Comparison of ENCODE assay signal across 8 cellular contexts in the genomic region with DNA sequence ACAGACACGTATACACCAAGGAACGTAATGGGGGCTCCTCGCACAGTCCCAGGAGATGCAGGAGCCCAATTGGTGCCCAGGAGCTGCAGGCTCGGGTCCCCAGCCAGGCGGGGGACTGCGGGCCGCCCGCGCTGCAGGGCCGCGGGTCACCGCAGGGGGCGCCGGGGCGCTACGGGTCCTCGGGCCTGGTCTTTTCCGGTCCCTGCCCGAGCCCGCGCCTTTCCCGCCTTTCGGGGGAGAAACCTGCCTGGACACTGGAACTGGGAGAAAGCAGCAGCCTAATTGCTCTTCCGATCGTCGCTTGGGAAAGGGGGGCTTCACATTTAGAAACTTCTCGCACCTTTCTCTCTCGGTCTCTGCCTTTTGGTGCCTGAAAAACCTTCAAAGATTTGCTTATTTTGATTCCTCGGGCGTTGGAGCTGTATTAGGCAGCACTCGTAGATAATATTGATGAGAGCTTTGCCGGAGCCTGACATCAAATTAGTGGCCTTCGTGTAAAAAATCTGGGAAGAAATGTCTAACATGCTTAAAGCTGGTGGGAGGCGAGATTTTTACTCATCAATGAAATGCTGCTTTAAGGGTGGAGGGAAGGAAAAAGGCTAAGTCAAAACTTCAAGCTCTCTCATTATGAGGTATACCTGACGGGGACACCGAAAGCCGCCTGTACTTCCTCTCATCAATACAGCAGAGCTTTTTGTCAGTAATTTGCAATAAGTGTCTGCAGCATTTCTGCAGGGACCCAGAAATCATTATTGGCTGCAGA. TPM values are rescaled to one million over a fixed set of nuclear protein-coding genes. Genes with fewer than 3 reads are reported as not detected.
A peak's percentile ranks its signal among the peaks of the same experiment; 100 is the strongest.
DNase-seq lines count a peak whose midpoint lies in the region; ATAC-seq and TF ChIP-seq lines count a peak whose summit lies in the region.

No MANE protein-coding gene starts in this region.

- H3K4me3 Mint-ChIP-seq in activated CD4-positive, alpha-beta memory T cell treated with anti-CD3 and anti-CD28 coated beads for 36 hours: peak overlapping the region; percentile 33
- no peak overlapping the region for H3K4me3 Mint-ChIP-seq in activated CD4-positive, alpha-beta memory T cell treated with anti-CD3 and anti-CD28 coated beads, Interleukin-2, amount 10 ng/mL, durations not matched to agents 7 days and 5 days
- peak overlapping the region; percentile 59 for H3K4me3 Mint-ChIP-seq in stimulated activated naive CD8-positive, alpha-beta T cell treated with anti-CD3 and anti-CD28 coated beads, Interleukin-15, Interleukin-2, amounts not matched to agents 100 ng/mL and 50 ng/mL, for 24 hours

- intact Hi-C loops in activated CD4-positive, alpha-beta memory T cell treated with anti-CD3 and anti-CD28 coated beads for 36 hours (cut with micrococcal nuclease): loop anchor here (2.0 to 5.0 kb wide), 3 partner anchors 15 to 293 kb away; a partner anchor contains a TSS
- intact Hi-C loops in sigmoid colon (cut with DNase I): loop anchor here (5.0 to 10.0 kb wide), 3 partner anchors 108 to 435 kb away; a partner anchor contains a TSS

- 9% methylated on average over 37 of the region's 37 CpGs for WGBS in sigmoid colon, 2 donors

- H3K36me3 Mint-ChIP-seq in activated CD4-positive, alpha-beta memory T cell treated with anti-CD3 and anti-CD28 coated beads for 36 hours: peaks cover 11% of the 10 kb centered on the region
- H3K36me3 Mint-ChIP-seq in activated CD4-positive, alpha-beta memory T cell treated with anti-CD3 and anti-CD28 coated beads, Interleukin-2, amount 10 ng/mL, durations not matched to agents 7 days and 5 days (ENCODE audit: low read depth): peaks cover 23% of the 10 kb centered on the region
- peaks cover 17% of the 10 kb centered on the region for H3K36me3 Mint-ChIP-seq in stimulated activated naive CD8-positive, alpha-beta T cell treated with anti-CD3 and anti-CD28 coated beads, Interleukin-15, Interleukin-2, amounts not matched to agents 100 ng/mL and 50 ng/mL, for 24 hours (ENCODE audit: low read depth)

- ATAC-seq in HG03039 (IDR thresholded peaks at IDR 0.05; ENCODE audit: unreplicated experiment): no peak

- no peak overlapping the region for H3K4me3 ChIP-seq in sigmoid colon

- no peaks in the 10 kb centered on the region for H3K9me3 ChIP-seq in sigmoid colon

- TF ChIP-seq CTCF in sigmoid colon (IDR thresholded peaks at IDR 0.05): no peak

- no peak overlapping the region for H3K27ac Mint-ChIP-seq in activated CD4-positive, alpha-beta memory T cell treated with anti-CD3 and anti-CD28 coated beads for 36 hours
- H3K27ac Mint-ChIP-seq in activated CD4-positive, alpha-beta memory T cell treated with anti-CD3 and anti-CD28 coated beads, Interleukin-2, amount 10 ng/mL, durations not matched to agents 7 days and 5 days: no peak overlapping the region
- no peak overlapping the region for H3K27ac Mint-ChIP-seq in stimulated activated naive CD8-positive, alpha-beta T cell treated with anti-CD3 and anti-CD28 coated beads, Interleukin-15, Interleukin-2, amounts not matched to agents 100 ng/mL and 50 ng/mL, for 24 hours

- H3K4me1 Mint-ChIP-seq in activated CD4-positive, alpha-beta memory T cell treated with anti-CD3 and anti-CD28 coated beads for 36 hours (ENCODE audit: low read depth): peaks cover 40% of the 10 kb centered on the region
- H3K4me1 Mint-ChIP-seq in activated CD4-positive, alpha-beta memory T cell treated with anti-CD3 and anti-CD28 coated beads, Interleukin-2, amount 10 ng/mL, durations not matched to agents 7 days and 5 days: peaks cover 31% of the 10 kb centered on the region
- peaks cover 41% of the 10 kb centered on the region for H3K4me1 Mint-ChIP-seq in stimulated activated naive CD8-positive, alpha-beta T cell treated with anti-CD3 and anti-CD28 coated beads, Interleukin-15, Interleukin-2, amounts not matched to agents 100 ng/mL and 50 ng/mL, for 24 hours (ENCODE audit: low read depth)

- H3K27ac ChIP-seq in sigmoid colon: no peak overlapping the region

- peaks cover 0 to 46% (median 40%) of the 10 kb centered on the region in 4 donors for H3K4me1 ChIP-seq in sigmoid colon

- DNase-seq in activated CD4-positive, alpha-beta memory T cell treated with anti-CD3 and anti-CD28 coated beads for 36 hours: peak; percentile 41
- no peak for DNase-seq in activated CD4-positive, alpha-beta memory T cell treated with anti-CD3 and anti-CD28 coated beads, Interleukin-2, amount 10 ng/mL, durations not matched to agents 7 days and 5 days
- DNase-seq in OCI-M1 (lab: John Stamatoyannopoulos, UW) (peak; percentile 83), germinal center (ENCODE audit: low spot score) (peak; percentile 43), mesenteric fat pad (ENCODE audit: low spot score) (no peak), sigmoid colon (no peak)

- no peaks in the 10 kb centered on the region for H3K36me3 ChIP-seq in sigmoid colon

- H3K27me3 ChIP-seq in sigmoid colon: peaks cover 62 to 99% (median 83%) of the 10 kb centered on the region in 3 donors

- no peak for TF ChIP-seq POLR2A in sigmoid colon (IDR thresholded peaks at IDR 0.05)

- TF ChIP-seq EP300 in sigmoid colon (IDR thresholded peaks at IDR 0.05): no peak

- POLR2A ChIA-PET in activated CD4-positive, alpha-beta memory T cell treated with anti-CD3 and anti-CD28 coated beads for 36 hours (lab: Charles Lee): no interaction called here
- POLR2A ChIA-PET in activated CD4-positive, alpha-beta memory T cell treated with anti-CD3 and anti-CD28 coated beads, Interleukin-2, amount 10 ng/mL, durations not matched to agents 7 days and 5 days (lab: Charles Lee): interaction anchor here (0.8 kb wide), 1 partner anchor 14 kb away, joined by 3 read pairs; no protein-coding TSS in a partner anchor

- peaks cover 78% of the 10 kb centered on the region for H3K27me3 Mint-ChIP-seq in activated CD4-positive, alpha-beta memory T cell treated with anti-CD3 and anti-CD28 coated beads for 36 hours
- peaks cover 88% of the 10 kb centered on the region for H3K27me3 Mint-ChIP-seq in activated CD4-positive, alpha-beta memory T cell treated with anti-CD3 and anti-CD28 coated beads, Interleukin-2, amount 10 ng/mL, durations not matched to agents 7 days and 5 days
- H3K27me3 Mint-ChIP-seq in stimulated activated naive CD8-positive, alpha-beta T cell treated with anti-CD3 and anti-CD28 coated beads, Interleukin-15, Interleukin-2, amounts not matched to agents 100 ng/mL and 50 ng/mL, for 24 hours: peaks cover 89% of the 10 kb centered on the region

- CTCF ChIA-PET in activated CD4-positive, alpha-beta memory T cell treated with anti-CD3 and anti-CD28 coated beads for 36 hours (lab: Charles Lee): interaction anchor here (0.7 to 4.5 kb wide), 11 partner anchors 8 to 1514 kb away, joined by 3 to 15 read pairs (median 4); no protein-coding TSS in a partner anchor
- CTCF ChIA-PET in activated CD4-positive, alpha-beta memory T cell treated with anti-CD3 and anti-CD28 coated beads, Interleukin-2, amount 10 ng/mL, durations not matched to agents 7 days and 5 days (lab: Charles Lee): interaction anchor here (0.7 to 3.5 kb wide), 7 partner anchors 8 to 436 kb away, joined by 3 to 23 read pairs (median 4); no protein-coding TSS in a partner anchor

- H3K9me3 Mint-ChIP-seq in activated CD4-positive, alpha-beta memory T cell treated with anti-CD3 and anti-CD28 coated beads for 36 hours: no peaks in the 10 kb centered on the region
- H3K9me3 Mint-ChIP-seq in activated CD4-positive, alpha-beta memory T cell treated with anti-CD3 and anti-CD28 coated beads, Interleukin-2, amount 10 ng/mL, durations not matched to agents 7 days and 5 days: no peaks in the 10 kb centered on the region
- H3K9me3 Mint-ChIP-seq in stimulated activated naive CD8-positive, alpha-beta T cell treated with anti-CD3 and anti-CD28 coated beads, Interleukin-15, Interleukin-2, amounts not matched to agents 100 ng/mL and 50 ng/mL, for 24 hours: no peaks in the 10 kb centered on the region

RNA-seq across cellular contexts. Expression of a gene that starts 12.6 kb away (rescaled TPM):
- total RNA-seq in activated CD4-positive, alpha-beta memory T cell treated with anti-CD3 and anti-CD28 coated beads for 36 hours: not detected
- not detected for total RNA-seq in activated CD4-positive, alpha-beta memory T cell treated with anti-CD3 and anti-CD28 coated beads, Interleukin-2, amount 10 ng/mL, durations not matched to agents 7 days and 5 days
- total RNA-seq in mesenteric fat pad (not detected), sigmoid colon (not detected)
- polyA plus RNA-seq in sigmoid colon: not detected

Comparison
In these comparisons a context has a peak if more than half of its experiments do, and no peak if none do; other contexts are left out.
1. DNase-seq: peak in activated CD4-positive, alpha-beta memory T cell treated with anti-CD3 and anti-CD28 coated beads for 36 hours (single experiment), OCI-M1 (single experiment) and germinal center (single experiment); none in activated CD4-positive, alpha-beta memory T cell treated with anti-CD3 and anti-CD28 coated beads, Interleukin-2, amount 10 ng/mL, durations not matched to agents 7 days and 5 days (single experiment), mesenteric fat pad (single experiment) and sigmoid colon (single experiment).